24 cellular contexts compared by ENCODE assay signal in genomic region chr7:27635728-27636127, GRCh38.
"Had no signal": no experiment of that assay in that cellular context is flagged by ENCODE, and none has a peak within 500 bp of the region (broad histone marks: within the 10 kb centered on the region; RNA-seq: fewer than 3 reads in every experiment).

No MANE protein-coding gene starts in this region.

- H3K27ac ChIP-seq: PC-9, RWPE1, SJCRH30, SK-N-MC had no signal

- H2AFZ ChIP-seq: PC-9 had no signal

- H3K9me3 Mint-ChIP-seq: activated naive CD4-positive, alpha-beta T cell treated with anti-CD3 and anti-CD28 coated beads, Interleukin-2, amount 10 ng/mL, durations not matched to agents 7 days and 5 days; IgD-negative memory B cell had no signal

- DNase-seq: activated CD4-positive, alpha-beta T cell treated with anti-CD3 and anti-CD28 coated beads for 36 hours; activated CD4-positive, alpha-beta T cell treated with anti-CD3 and anti-CD28 coated beads, Interleukin-2, amount 10 ng/mL, durations not matched to agents 7 days and 5 days; activated CD4-positive, alpha-beta T cell treated with anti-CD3 and anti-CD28 coated beads, Interleukin-2, amount 50 U/mL, for 48 hours; activated CD8-positive, alpha-beta memory T cell treated with anti-CD3 and anti-CD28 coated beads, Interleukin-2, amount 50 U/mL, for 48 hours; activated effector memory CD4-positive, alpha-beta T cell treated with Interleukin-2 at 50 U/mL for 16 hours; activated naive CD4-positive, alpha-beta T cell treated with anti-CD3 and anti-CD28 coated beads, Interleukin-2, amount 10 ng/mL, durations not matched to agents 7 days and 5 days; activated naive CD8-positive, alpha-beta T cell treated with anti-CD3 and anti-CD28 coated beads, Interleukin-2, amount 50 U/mL, for 24 hours; activated T-cell treated with anti-CD3 and anti-CD28 coated beads, Interleukin-2, amount 50 U/mL, for 48 hours; cerebellar nuclear complex; Karpas-422; KBM-7; NCI-H1694; NCI-H2227 treated with DMSO at 0.1 percent for 48 hours; NCI-H510A treated with DMSO at 0.1 percent for 48 hours; NCI-H526 treated with DMSO at 0.1 percent for 48 hours; PC-9; SJCRH30; T1000 had no signal

- H3K27me3 Mint-ChIP-seq: activated CD4-positive, alpha-beta T cell treated with anti-CD3 and anti-CD28 coated beads for 36 hours; activated CD4-positive, alpha-beta T cell treated with anti-CD3 and anti-CD28 coated beads, Interleukin-2, amount 10 ng/mL, durations not matched to agents 7 days and 5 days; activated naive CD4-positive, alpha-beta T cell treated with anti-CD3 and anti-CD28 coated beads, Interleukin-2, amount 10 ng/mL, durations not matched to agents 7 days and 5 days; activated naive CD8-positive, alpha-beta T cell; activated naive CD8-positive, alpha-beta T cell treated with anti-CD3 and anti-CD28 coated beads, Interleukin-2, amount 50 U/mL, for 24 hours; IgD-negative memory B cell had no signal

- H3K4me2 ChIP-seq: PC-9 had no signal

- H3K27ac Mint-ChIP-seq: activated CD4-positive, alpha-beta T cell treated with anti-CD3 and anti-CD28 coated beads for 36 hours; activated CD4-positive, alpha-beta T cell treated with anti-CD3 and anti-CD28 coated beads, Interleukin-2, amount 10 ng/mL, durations not matched to agents 7 days and 5 days; activated naive CD4-positive, alpha-beta T cell treated with anti-CD3 and anti-CD28 coated beads, Interleukin-2, amount 10 ng/mL, durations not matched to agents 7 days and 5 days; activated naive CD8-positive, alpha-beta T cell; activated naive CD8-positive, alpha-beta T cell treated with anti-CD3 and anti-CD28 coated beads, Interleukin-2, amount 50 U/mL, for 24 hours; IgD-negative memory B cell; WTC11 had no signal

- H3K4me3 ChIP-seq: PC-9, SJCRH30, SK-N-MC had no signal

- H3K4me3 Mint-ChIP-seq: activated CD4-positive, alpha-beta T cell treated with anti-CD3 and anti-CD28 coated beads for 36 hours; activated CD4-positive, alpha-beta T cell treated with anti-CD3 and anti-CD28 coated beads, Interleukin-2, amount 10 ng/mL, durations not matched to agents 7 days and 5 days; activated naive CD4-positive, alpha-beta T cell treated with anti-CD3 and anti-CD28 coated beads, Interleukin-2, amount 10 ng/mL, durations not matched to agents 7 days and 5 days; activated naive CD8-positive, alpha-beta T cell; activated naive CD8-positive, alpha-beta T cell treated with anti-CD3 and anti-CD28 coated beads, Interleukin-2, amount 50 U/mL, for 24 hours; IgD-negative memory B cell; WTC11 had no signal

- ATAC-seq: activated CD4-positive, alpha-beta T cell treated with anti-CD3 and anti-CD28 coated beads for 36 hours; activated naive CD8-positive, alpha-beta T cell treated with anti-CD3 and anti-CD28 coated beads, Interleukin-2, amount 50 U/mL, for 24 hours; Right ventricle myocardium inferior; WTC11 had no signal

- H3K27me3 ChIP-seq: SJCRH30 had no signal

- H3K9me3 ChIP-seq: SJCRH30 had no signal
